In genomic region chr2:168801961-168802824, GRCh38 we compare ENCODE assay signal across 1 cellular context.
TF ChIP-seq lines count a peak whose summit lies in the region.

Gene NOSTRIN, plus strand, starts transcription at chr2:168802637. Its CDS starts 10 bp downstream, at chr2:168802647.

TF ChIP-seq in K562, 482 proteins besides CTCF, POLR2A, EP300 and RAD21 (continued from another document and continues in another):
- TF ChIP-seq E2F6 (IDR thresholded peaks at IDR 0.05; ENCODE audit: borderline replicate concordance in 1 of 2, extremely low read depth in 1 of 2, insufficient read depth in 1 of 2, insufficient read length in 1 of 2, low read depth in 1 of 2, low read length in 1 of 2, poor library complexity in 1 of 2, severe bottlenecking in 1 of 2), result peak in 1 of 2 experiments; percentile 16
- TF ChIP-seq DNMT1 (IDR thresholded peaks at IDR 0.05), result no peak
- TF ChIP-seq ZNF740 (CRISPR knock-in tag; IDR thresholded peaks at IDR 0.05), result no peak
- TF ChIP-seq ZNF740 (tag; IDR thresholded peaks at IDR 0.05), result no peak
- no peak; the same call in 1 of the 2 replicates for TF ChIP-seq ZNF395 (CRISPR knock-in tag; IDR thresholded peaks at IDR 0.05)
- TF ChIP-seq SRSF9 (IDR thresholded peaks at IDR 0.05; ENCODE audit: borderline replicate concordance, low read depth, low read length), result no peak
- TF ChIP-seq RCOR1 (IDR thresholded peaks at IDR 0.05; ENCODE audit: borderline replicate concordance in 1 of 2, low read depth in 2 of 2, low read length in 2 of 2), result peak in 1 of 2 experiments; percentile 1; a peak in 1 of 4 replicates
- no peak for TF ChIP-seq SAFB (IDR thresholded peaks at IDR 0.05; ENCODE audit: borderline replicate concordance, low read depth, low read length)
- no peak for TF ChIP-seq ELK1 (CRISPR knock-in tag; IDR thresholded peaks at IDR 0.05)
- peak in 1 of 2 experiments; percentile 32; a peak in 1 of 4 replicates for TF ChIP-seq TBL1XR1 (IDR thresholded peaks at IDR 0.05; ENCODE audit: low read length in 2 of 2)
- no peak for TF ChIP-seq GMEB1 (CRISPR knock-in tag; IDR thresholded peaks at IDR 0.05)
- TF ChIP-seq CBX5 (IDR thresholded peaks at IDR 0.05; ENCODE audit: borderline replicate concordance, low read depth), result no peak
- no peak for TF ChIP-seq ZZZ3 (IDR thresholded peaks at IDR 0.05)
- TF ChIP-seq HMBOX1 (IDR thresholded peaks at IDR 0.05), result no peak
- no peak for TF ChIP-seq ZBTB8A (IDR thresholded peaks at IDR 0.05; ENCODE audit: partially characterized antibody)
- TF ChIP-seq NFIX (CRISPR knock-in tag; IDR thresholded peaks at IDR 0.05; ENCODE audit: low read depth), result no peak
- TF ChIP-seq GATAD2A (IDR thresholded peaks at IDR 0.05), result 0 out of 2 replicates have a peak, but pooled peaks have one; percentile 67
- no peak for TF ChIP-seq HOXB6 (CRISPR knock-in tag; IDR thresholded peaks at IDR 0.05; ENCODE audit: borderline replicate concordance)
- no peak for TF ChIP-seq SRF (CRISPR knock-in tag; IDR thresholded peaks at IDR 0.05)
- no peak; a peak in 1 of 4 replicates for TF ChIP-seq NONO (IDR thresholded peaks at IDR 0.05; ENCODE audit: low read depth in 2 of 2, low read length in 1 of 2)
- TF ChIP-seq DDX20 (tag; IDR thresholded peaks at IDR 0.05; ENCODE audit: low read depth), result no peak
- peak; percentile 80 for TF ChIP-seq MEIS2 (IDR thresholded peaks at IDR 0.05; ENCODE audit: partially characterized antibody)
- TF ChIP-seq GTF2E2 (tag; IDR thresholded peaks at IDR 0.05), result peak; percentile 72; the same call in 1 of the 2 replicates
- no peak for TF ChIP-seq HIVEP1 (CRISPR knock-in tag; IDR thresholded peaks at IDR 0.05)
- no peak for TF ChIP-seq ZNF146 (CRISPR knock-in tag; IDR thresholded peaks at IDR 0.05; ENCODE audit: unreplicated experiment)
- no peak for TF ChIP-seq PREB (CRISPR knock-in tag; IDR thresholded peaks at IDR 0.05)
- TF ChIP-seq TEAD1 (CRISPR knock-in tag; IDR thresholded peaks at IDR 0.05), result peak in 1 of 2 experiments; percentile 79; a peak in 2 of 4 replicates
- TF ChIP-seq ZNF79 (CRISPR knock-in tag; IDR thresholded peaks at IDR 0.05; ENCODE audit: low read depth), result 0 out of 2 replicates have a peak, but pooled peaks have one; percentile 45
- no peak for TF ChIP-seq ZNF431 (CRISPR knock-in tag; IDR thresholded peaks at IDR 0.05)
- no peak for TF ChIP-seq NR2F6 (CRISPR knock-in tag; IDR thresholded peaks at IDR 0.05)
- TF ChIP-seq ZNF668 (CRISPR knock-in tag; IDR thresholded peaks at IDR 0.05), result no peak
- TF ChIP-seq ZNF232 (CRISPR knock-in tag; IDR thresholded peaks at IDR 0.05), result no peak
- peak; percentile 72 for TF ChIP-seq ZBTB17 (CRISPR knock-in tag; IDR thresholded peaks at IDR 0.05)
- peak; percentile 44; the same call in 1 of the 2 replicates for TF ChIP-seq ZNF316 (IDR thresholded peaks at IDR 0.05)
- no peak for TF ChIP-seq ZNF24 (IDR thresholded peaks at IDR 0.05)
- no peak for TF ChIP-seq MBD1 (CRISPR knock-in tag; IDR thresholded peaks at IDR 0.05)
- no peak for TF ChIP-seq PRDM10 (IDR thresholded peaks at IDR 0.05; ENCODE audit: partially characterized antibody)
- no peak for TF ChIP-seq SREBF1 (IDR thresholded peaks at IDR 0.05; ENCODE audit: borderline replicate concordance, low read depth, low read length)
- TF ChIP-seq ZNF511 (CRISPR knock-in tag; IDR thresholded peaks at IDR 0.05), result no peak
- peak; percentile 63 for TF ChIP-seq TAF1 (IDR thresholded peaks at IDR 0.05; ENCODE audit: control insufficient read depth, extremely low read depth, insufficient read depth, low read length, severe bottlenecking)
- no peak for TF ChIP-seq ZNF133 (CRISPR knock-in tag; IDR thresholded peaks at IDR 0.05)
- TF ChIP-seq RBM14 (IDR thresholded peaks at IDR 0.05; ENCODE audit: borderline replicate concordance, insufficient read depth, low read depth, low read length), result no peak
- no peak; the same call in 1 of the 2 replicates for TF ChIP-seq FOXA1 (IDR thresholded peaks at IDR 0.05; ENCODE audit: borderline replicate concordance)
- peak in 1 of 2 experiments; percentile 49; a peak in 3 of 4 replicates for TF ChIP-seq KDM1A (IDR thresholded peaks at IDR 0.05)
- TF ChIP-seq HSF4 (CRISPR knock-in tag; IDR thresholded peaks at IDR 0.05; ENCODE audit: borderline replicate concordance), result no peak; the same call in 1 of the 2 replicates
- no peak for TF ChIP-seq RB1 (IDR thresholded peaks at IDR 0.05; ENCODE audit: low read depth)
- no peak for TF ChIP-seq IRF2 (CRISPR knock-in tag; IDR thresholded peaks at IDR 0.05)
- TF ChIP-seq ETS2 (tag; IDR thresholded peaks at IDR 0.05; ENCODE audit: borderline replicate concordance, poor library complexity, severe bottlenecking), result no peak
- TF ChIP-seq SPI1 (IDR thresholded peaks at IDR 0.05; ENCODE audit: borderline replicate concordance, low read depth, low read length), result no peak; the same call in 1 of the 2 replicates
- TF ChIP-seq SP2 (IDR thresholded peaks at IDR 0.05; ENCODE audit: extremely low read depth, low read depth, low read length, poor library complexity, severe bottlenecking), result no peak
- TF ChIP-seq ESRRB (CRISPR knock-in tag; IDR thresholded peaks at IDR 0.05; ENCODE audit: borderline replicate concordance), result no peak
- no peak for TF ChIP-seq HDAC6 (IDR thresholded peaks at IDR 0.05; ENCODE audit: low read depth, low read length)
- peak; percentile 16; the same call in 1 of the 2 replicates for TF ChIP-seq CREB1 (IDR thresholded peaks at IDR 0.05)
- TF ChIP-seq CREB1 (CRISPR knock-in tag; IDR thresholded peaks at IDR 0.05), result no peak
- no peak for TF ChIP-seq TEAD2 (tag; IDR thresholded peaks at IDR 0.05)
- TF ChIP-seq CTBP1 (IDR thresholded peaks at IDR 0.05; ENCODE audit: borderline replicate concordance), result peak; percentile 76; the same call in 1 of the 2 replicates
- no peak for TF ChIP-seq MCM7 (IDR thresholded peaks at IDR 0.05)
- peak in 1 of 2 experiments; percentile 66; a peak in 1 of 4 replicates for TF ChIP-seq ARNT (IDR thresholded peaks at IDR 0.05)
- no peak for TF ChIP-seq MCM2 (IDR thresholded peaks at IDR 0.05; ENCODE audit: low read depth)
